ENCODE assay signal across 18 cellular contexts in genomic region chr20:48102821-48103635, GRCh38.
DNase-seq lines count a peak whose midpoint lies in the region; ATAC-seq and TF ChIP-seq lines count a peak whose summit lies in the region.
"Had no signal": no experiment of that assay in that cellular context is flagged by ENCODE, and none has a peak within 500 bp of the region (broad histone marks: within the 10 kb centered on the region; RNA-seq: fewer than 3 reads in every experiment).

No MANE protein-coding gene starts in this region.

- peak; percentile 94 for DNase-seq in DMS 273 (lab: John Stamatoyannopoulos, UW; ENCODE audit: unreplicated experiment)
- peak; percentile 87 for DNase-seq in NCI-H345 (lab: John Stamatoyannopoulos, UW)
- DNase-seq in non-pigmented ciliary epithelial cell (ENCODE audit: low read depth) = peak; percentile 4
- DNase-seq in CD1c-positive myeloid dendritic cell (ENCODE audit: extremely low spot score) = no peak
- DNase-seq in nephron progenitor cell = no peak
- no peak for DNase-seq in NCI-H1105 (lab: John Stamatoyannopoulos, UW)
- DNase-seq: activated CD4-positive, alpha-beta T cell treated with anti-CD3 and anti-CD28 coated beads for 1 hour; activated naive CD8-positive, alpha-beta T cell treated with anti-CD3 and anti-CD28 coated beads, Interleukin-2, amount 50 U/mL, for 24 hours; central memory CD4-positive, alpha-beta T cell; effector CD8-positive, alpha-beta T cell; left ventricle myocardium inferior; mucosa of descending colon; NCI-H1048; stimulated activated CD4-positive, alpha-beta T cell treated with anti-CD3 and anti-CD28 coated beads, Interleukin-15, amount 100 ng/mL, for 24 hours; T-helper 9 cell had no signal

- H3K4me1 Mint-ChIP-seq in brain (peaks cover 43% of the 10 kb centered on the region), nephron progenitor cell (peaks cover 24% of the 10 kb centered on the region)
- H3K4me1 Mint-ChIP-seq: activated naive CD8-positive, alpha-beta T cell treated with anti-CD3 and anti-CD28 coated beads, Interleukin-2, amount 50 U/mL, for 24 hours had no signal

- H3K36me3 Mint-ChIP-seq in brain (no peaks in the 10 kb centered on the region), nephron progenitor cell (ENCODE audit: low read depth) (no peaks in the 10 kb centered on the region)

- H3K27me3 Mint-ChIP-seq in brain = peaks cover 37% of the 10 kb centered on the region
- peaks cover 14% of the 10 kb centered on the region for H3K27me3 Mint-ChIP-seq in nephron progenitor cell (ENCODE audit: low read depth, poor library complexity)

- H3K27ac Mint-ChIP-seq in brain (peak overlapping the region in 4 of 5 experiments; percentile 11 to 73 (median 39)), nephron progenitor cell (no peak overlapping the region)
- H3K27ac Mint-ChIP-seq: activated naive CD8-positive, alpha-beta T cell treated with anti-CD3 and anti-CD28 coated beads, Interleukin-2, amount 50 U/mL, for 24 hours; activated T-helper 2 cell treated with anti-CD3 and anti-CD28 coated beads, Interferon-gamma antibody, Interleukin-2, Interleukin-4, amounts not matched to agents 10 μg/mL and 5 μg/mL and 100 μg/mL, durations not matched to agents 14 hours and 24 hours and 36 hours had no signal

- TF ChIP-seq CTCF in brain (conservative IDR thresholded peaks at IDR 0.05) (no peak), nephron progenitor cell (IDR thresholded peaks at IDR 0.05) (no peak)

- H3K4me3 Mint-ChIP-seq in brain = no peak overlapping the region
- no peak overlapping the region for H3K4me3 Mint-ChIP-seq in nephron progenitor cell
- H3K4me3 Mint-ChIP-seq: activated naive CD8-positive, alpha-beta T cell treated with anti-CD3 and anti-CD28 coated beads, Interleukin-2, amount 50 U/mL, for 24 hours had no signal

- H3K9me3 Mint-ChIP-seq in brain (peaks cover 4 to 25% (median 19%) of the 10 kb centered on the region in 5 experiments), nephron progenitor cell (peaks cover 24% of the 10 kb centered on the region)
- H3K9me3 Mint-ChIP-seq: activated naive CD8-positive, alpha-beta T cell treated with anti-CD3 and anti-CD28 coated beads, Interleukin-2, amount 50 U/mL, for 24 hours; activated T-helper 2 cell treated with anti-CD3 and anti-CD28 coated beads, Interferon-gamma antibody, Interleukin-2, Interleukin-4, amounts not matched to agents 10 μg/mL and 5 μg/mL and 100 μg/mL, durations not matched to agents 14 hours and 24 hours and 36 hours had no signal

- no peak for ATAC-seq in HG03196 (IDR thresholded peaks at IDR 0.05; ENCODE audit: unreplicated experiment)
- ATAC-seq: activated naive CD8-positive, alpha-beta T cell treated with anti-CD3 and anti-CD28 coated beads, Interleukin-2, amount 50 U/mL, for 24 hours; mucosa of descending colon had no signal

Comparison
In these comparisons a context has a peak if more than half of its experiments do, and no peak if none do; other contexts are left out.
1. DNase-seq: peak in DMS 273 (single experiment), NCI-H345 (single experiment) and non-pigmented ciliary epithelial cell (single experiment); none in CD1c-positive myeloid dendritic cell (single experiment), nephron progenitor cell (single experiment) and NCI-H1105 (single experiment).